Comparison of ENCODE assay signal across 25 cellular contexts in the genomic region with DNA sequence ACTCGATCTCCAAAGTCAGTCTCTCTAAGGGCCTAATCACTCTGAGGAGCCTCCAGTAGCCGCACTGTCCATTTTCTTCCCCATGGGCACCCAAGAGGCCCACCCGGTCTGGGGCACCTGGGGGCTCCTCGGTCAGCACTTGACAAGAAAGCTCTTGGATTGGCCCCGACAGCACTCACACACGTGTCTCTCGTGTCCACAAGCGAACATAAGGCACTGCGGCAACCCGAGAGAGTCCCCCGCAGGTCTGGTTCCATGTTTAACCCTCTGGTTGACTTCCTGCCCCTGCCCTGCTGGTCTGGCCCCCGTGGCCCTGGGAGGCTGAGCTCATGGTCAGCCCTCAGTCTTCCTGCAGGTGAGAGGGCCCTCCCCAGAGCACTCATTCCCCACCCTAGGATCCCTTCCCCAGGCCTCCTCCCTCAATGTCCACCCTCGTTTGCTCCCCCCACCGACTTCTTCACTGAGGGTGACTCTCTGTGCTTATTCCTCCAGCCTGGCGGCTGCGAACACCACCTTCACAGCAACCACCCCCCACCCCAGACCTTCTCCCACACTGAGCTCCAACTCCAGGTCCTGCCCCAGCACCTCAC. TPM values are rescaled to one million over a fixed set of nuclear protein-coding genes. Genes with fewer than 3 reads are reported as not detected.
"Had no signal": no experiment of that assay in that cellular context is flagged by ENCODE, and none has a peak within 500 bp of the region (broad histone marks: within the 10 kb centered on the region; RNA-seq: fewer than 3 reads in every experiment).

No MANE protein-coding gene starts in this region.

- H3K4me3 ChIP-seq: body of pancreas, cardiac muscle cell, esophagus muscularis mucosa, gastrocnemius medialis, heart left ventricle, lung, pancreas, smooth muscle cell, transverse colon, uterus had no signal

- H3K4me1 ChIP-seq: body of pancreas, esophagus muscularis mucosa, gastrocnemius medialis, heart left ventricle, pancreas, transverse colon, uterus had no signal

- H3K27ac ChIP-seq: body of pancreas, cardiac muscle cell, esophagus muscularis mucosa, gastrocnemius medialis, heart left ventricle, neutrophil, pancreas, transverse colon, uterus had no signal

- H3K36me3 Mint-ChIP-seq: activated CD4-positive, alpha-beta memory T cell treated with anti-CD3 and anti-CD28 coated beads for 36 hours; stimulated activated naive B cell treated with anti-CD40 and anti-IgM and Interleukin-4, amounts not matched to agents 10 μg/mL and 1 μg/mL and 100 μg/mL, for 72 hours had no signal

- H3K4me3 Mint-ChIP-seq: activated CD4-positive, alpha-beta memory T cell treated with anti-CD3 and anti-CD28 coated beads for 36 hours; activated naive CD4-positive, alpha-beta T cell treated with anti-CD3 and anti-CD28 coated beads for 36 hours; naive thymus-derived CD4-positive, alpha-beta T cell; stimulated activated naive B cell treated with anti-CD40 and anti-IgM and Interleukin-4, amounts not matched to agents 10 μg/mL and 1 μg/mL and 100 μg/mL, for 72 hours had no signal

- H3K9me3 ChIP-seq: body of pancreas, esophagus muscularis mucosa, gastrocnemius medialis, heart left ventricle, neutrophil, pancreas, transverse colon, uterus had no signal

- H3K27me3 ChIP-seq: body of pancreas, cardiac muscle cell, gastrocnemius medialis, pancreas, transverse colon, uterus had no signal

- H3K27ac Mint-ChIP-seq: activated CD4-positive, alpha-beta memory T cell treated with anti-CD3 and anti-CD28 coated beads for 36 hours; activated naive CD4-positive, alpha-beta T cell treated with anti-CD3 and anti-CD28 coated beads for 36 hours; naive thymus-derived CD4-positive, alpha-beta T cell; stimulated activated naive B cell treated with anti-CD40 and anti-IgM and Interleukin-4, amounts not matched to agents 10 μg/mL and 1 μg/mL and 100 μg/mL, for 72 hours had no signal

- DNase-seq: activated CD4-positive, alpha-beta memory T cell treated with anti-CD3 and anti-CD28 coated beads for 36 hours; activated CD4-positive, alpha-beta T cell treated with anti-CD3 and anti-CD28 coated beads for 48 hours; activated naive CD4-positive, alpha-beta T cell treated with anti-CD3 and anti-CD28 coated beads for 36 hours; activated T-cell treated with anti-CD3 and anti-CD28 coated beads, Interleukin-2, amount 50 U/mL, for 48 hours; anterior cingulate cortex; body of pancreas; effector memory CD4-positive, alpha-beta T cell; gastrocnemius medialis; naive thymus-derived CD4-positive, alpha-beta T cell; stimulated activated CD4-positive, alpha-beta T cell treated with anti-CD3 and anti-CD28 coated beads, Interleukin-2, amount 100 ng/mL, for 48 hours; stimulated activated CD8-positive, alpha-beta memory T cell treated with anti-CD3 and anti-CD28 coated beads, Interleukin-4, amount 100 ng/mL, for 48 hours; stimulated activated naive B cell treated with anti-CD40 and anti-IgM and Interleukin-4, amounts not matched to agents 10 μg/mL and 1 μg/mL and 100 μg/mL, for 72 hours; T-helper 2 cell; transverse colon; uterus had no signal

- ATAC-seq: body of pancreas; gastrocnemius medialis; heart left ventricle; naive thymus-derived CD4-positive, alpha-beta T cell; pancreas; sciatic nerve; stimulated activated naive B cell treated with anti-CD40 and anti-IgM and Interleukin-4, amounts not matched to agents 10 μg/mL and 1 μg/mL and 100 μg/mL, for 72 hours had no signal

- H3K9me3 Mint-ChIP-seq: activated CD4-positive, alpha-beta memory T cell treated with anti-CD3 and anti-CD28 coated beads for 36 hours; activated naive CD4-positive, alpha-beta T cell treated with anti-CD3 and anti-CD28 coated beads for 36 hours; naive thymus-derived CD4-positive, alpha-beta T cell; stimulated activated naive B cell treated with anti-CD40 and anti-IgM and Interleukin-4, amounts not matched to agents 10 μg/mL and 1 μg/mL and 100 μg/mL, for 72 hours had no signal

- H3K36me3 ChIP-seq: cardiac muscle cell, esophagus muscularis mucosa, gastrocnemius medialis, heart left ventricle, neutrophil, pancreas, transverse colon, uterus had no signal

- H3K4me2 ChIP-seq: smooth muscle cell had no signal

RNA-seq across cellular contexts. Expression of gene LRRC14B, which starts 16.3 kb away (rescaled TPM):
- total RNA-seq: activated CD4-positive, alpha-beta memory T cell treated with anti-CD3 and anti-CD28 coated beads for 36 hours; activated naive CD4-positive, alpha-beta T cell treated with anti-CD3 and anti-CD28 coated beads for 36 hours; body of pancreas; dermis microvascular lymphatic vessel endothelial cell; esophagus muscularis mucosa; naive thymus-derived CD4-positive, alpha-beta T cell; pancreas; sciatic nerve; smooth muscle cell; transverse colon; uterus had no signal
- polyA plus RNA-seq: keratinocyte, lung, pancreas, smooth muscle cell had no signal
